ENCODE assay signal across 8 cellular contexts in genomic region chr19:29263305-29264080, GRCh38. TPM values are rescaled to one million over a fixed set of nuclear protein-coding genes. Genes with fewer than 3 reads are reported as not detected.
A peak's percentile ranks its signal among the peaks of the same experiment; 100 is the strongest.
DNase-seq lines count a peak whose midpoint lies in the region; ATAC-seq, FAIRE-seq and TF ChIP-seq lines count a peak whose summit lies in the region.

No MANE protein-coding gene starts in this region.

- H3K27me3 Mint-ChIP-seq in astrocyte (ENCODE audit: low read depth, unreplicated experiment) = peaks cover 34% of the 10 kb centered on the region

- no peaks in the 10 kb centered on the region for H3K9me3 ChIP-seq in SK-N-MC (ENCODE audit: low read depth, low read length)
- H3K9me3 ChIP-seq in astrocyte (ENCODE audit: insufficient read depth, low read depth, low read length) = no peaks in the 10 kb centered on the region
- no peaks in the 10 kb centered on the region for H3K9me3 ChIP-seq in iPS DF 6.9 (ENCODE audit: control insufficient read depth, insufficient read depth, low read length)

- FAIRE-seq in astrocyte (lab: Jason Lieb, UNC) = no peak

- H4K20me1 ChIP-seq in astrocyte (ENCODE audit: insufficient read depth, low read length) = no peaks in the 10 kb centered on the region

- H3K36me3 ChIP-seq in SK-N-MC (ENCODE audit: insufficient read depth, low read length) (no peaks in the 10 kb centered on the region), astrocyte (ENCODE audit: insufficient read depth, low read length) (no peaks in the 10 kb centered on the region), iPS DF 6.9 (ENCODE audit: control insufficient read depth, insufficient read depth, low read length) (no peaks in the 10 kb centered on the region)

- DNase-seq in COLO668 (lab: John Stamatoyannopoulos, UW; ENCODE audit: unreplicated experiment) (peak; percentile 40), HS-27A (ENCODE audit: low read depth) (peak; percentile 12), SK-N-MC (ENCODE audit: low read depth, low spot score) (peak; percentile 3), astrocyte (ENCODE audit: low read depth) (no peak), iPS DF 6.9 (ENCODE audit: low read depth, low spot score) (peak; percentile 55), NCI-H1048 (lab: John Stamatoyannopoulos, UW) (no peak)
- DNase-seq in stimulated activated CD4-positive, alpha-beta T cell treated with anti-CD3 and anti-CD28 coated beads, Interleukin-1b, Interleukin-23, amount 100 ng/mL, for 1 hour (ENCODE audit: low read depth in 2 of 2) = peak; percentile 8 to 34

- H3K27ac Mint-ChIP-seq in astrocyte (ENCODE audit: unreplicated experiment) = no peak overlapping the region

- peak; percentile 43 for TF ChIP-seq CTCF in astrocyte (IDR thresholded peaks at IDR 0.05; ENCODE audit: insufficient read depth, low read depth, low read length)

- no peak for ATAC-seq in GM21381 (IDR thresholded peaks at IDR 0.05; ENCODE audit: unreplicated experiment)

- H3K27ac ChIP-seq in SK-N-MC (no peak overlapping the region), astrocyte (ENCODE audit: low read depth, low read length) (no peak overlapping the region), iPS DF 6.9 (ENCODE audit: low read length) (no peak overlapping the region)

- H3K36me3 Mint-ChIP-seq in astrocyte (ENCODE audit: low read depth, unreplicated experiment) = no peaks in the 10 kb centered on the region

- no peaks in the 10 kb centered on the region for H3K9me3 Mint-ChIP-seq in astrocyte (ENCODE audit: unreplicated experiment)

- H3K27me3 ChIP-seq in astrocyte (ENCODE audit: insufficient read depth, low read length) = no peaks in the 10 kb centered on the region
- H3K27me3 ChIP-seq in iPS DF 6.9 (ENCODE audit: control insufficient read depth, insufficient read depth, low read length) = no peaks in the 10 kb centered on the region

- no peak overlapping the region for H3K4me2 ChIP-seq in astrocyte (ENCODE audit: low read length)

- H3K4me3 Mint-ChIP-seq in astrocyte (ENCODE audit: unreplicated experiment) = no peak overlapping the region

- WGBS in iPS DF 6.9 (ENCODE audit: insufficient coverage, insufficient read length) = no CpG with 5 or more reads among the region's 8 CpGs

- H3K4me1 ChIP-seq in astrocyte (ENCODE audit: insufficient read depth, low read length) = no peaks in the 10 kb centered on the region
- no peaks in the 10 kb centered on the region for H3K4me1 ChIP-seq in iPS DF 6.9 (ENCODE audit: control insufficient read depth, insufficient read depth, low read length)

- no peak overlapping the region for H3K4me3 ChIP-seq in SK-N-MC
- H3K4me3 ChIP-seq in astrocyte (ENCODE audit: insufficient read depth, low read depth, low read length) = no peak overlapping the region
- no peak overlapping the region for H3K4me3 ChIP-seq in iPS DF 6.9 (ENCODE audit: low read length)

- H3K4me1 Mint-ChIP-seq in astrocyte (ENCODE audit: low read depth, unreplicated experiment) = no peaks in the 10 kb centered on the region

- H3K79me2 ChIP-seq in astrocyte (ENCODE audit: insufficient read depth, low read length) = no peaks in the 10 kb centered on the region

- no peak overlapping the region for H2AFZ ChIP-seq in astrocyte (ENCODE audit: low read depth, low read length)

- no peak overlapping the region for H3K9ac ChIP-seq in SK-N-MC (ENCODE audit: insufficient read length)
- no peak overlapping the region for H3K9ac ChIP-seq in astrocyte (ENCODE audit: low read length)

RNA-seq across cellular contexts. Expression of gene UQCRFS1, which starts 50.5 kb away (rescaled TPM):
- 30.3 and 33.1 TPM in 2 replicates for total RNA-seq in astrocyte

Comparison
In these comparisons a context has a peak if more than half of its experiments do, and no peak if none do; other contexts are left out.
1. DNase-seq: peak in COLO668 (single experiment), HS-27A (single experiment), SK-N-MC (single experiment), iPS DF 6.9 (single experiment) and stimulated activated CD4-positive, alpha-beta T cell treated with anti-CD3 and anti-CD28 coated beads, Interleukin-1b, Interleukin-23, amount 100 ng/mL, for 1 hour (2 of 2); none in astrocyte (single experiment) and NCI-H1048 (single experiment).